1 cellular context compared by ENCODE assay signal in genomic region chr19:38970664-38971532, GRCh38.
A peak's percentile ranks its signal among the peaks of the same experiment; 100 is the strongest.
TF ChIP-seq lines count a peak whose summit lies in the region.

No MANE protein-coding gene starts in this region.

TF ChIP-seq in HEK293, 187 proteins besides CTCF, POLR2A, EP300 and RAD21 (continued from another document and continues in another):
- TF ChIP-seq REST (tag by site-specific recombination; IDR thresholded peaks at IDR 0.05) (no peak), PRDM1 (tag by site-specific recombination; IDR thresholded peaks at IDR 0.05) (no peak), ATF2 (tag by site-specific recombination; IDR thresholded peaks at IDR 0.05; ENCODE audit: low read depth) (no peak), KLF7 (tag by site-specific recombination; IDR thresholded peaks at IDR 0.05; ENCODE audit: borderline replicate concordance) (no peak), ZNF707 (tag by site-specific recombination; IDR thresholded peaks at IDR 0.05) (no peak), ZBTB44 (tag by site-specific recombination; IDR thresholded peaks at IDR 0.05) (peak; percentile 72), ZNF776 (tag by site-specific recombination; IDR thresholded peaks at IDR 0.05; ENCODE audit: borderline replicate concordance) (no peak), TSHZ1 (tag by site-specific recombination; IDR thresholded peaks at IDR 0.05; ENCODE audit: borderline replicate concordance) (0 out of 2 replicates have a peak, but pooled peaks have one; percentile 6), ZNF362 (tag by site-specific recombination; IDR thresholded peaks at IDR 0.05) (peak; percentile 69; the same call in 1 of the 2 replicates), ZNF426 (tag by site-specific recombination; IDR thresholded peaks at IDR 0.05) (no peak), ZNF843 (tag by site-specific recombination; IDR thresholded peaks at IDR 0.05) (no peak), ZNF121 (tag by site-specific recombination; IDR thresholded peaks at IDR 0.05) (no peak), ZNF777 (tag by site-specific recombination; IDR thresholded peaks at IDR 0.05; ENCODE audit: borderline replicate concordance) (no peak), HOXC10 (CRISPR knock-in tag; IDR thresholded peaks at IDR 0.05) (no peak), BCL11A (tag by site-specific recombination; IDR thresholded peaks at IDR 0.05; ENCODE audit: low read depth) (peak; percentile 66), ZNF549 (tag by site-specific recombination; IDR thresholded peaks at IDR 0.05) (no peak), ZNF449 (tag by site-specific recombination; IDR thresholded peaks at IDR 0.05) (peak; percentile 83; the same call in 1 of the 2 replicates), ZNF585B (tag by site-specific recombination; IDR thresholded peaks at IDR 0.05) (no peak), ZNF600 (tag by site-specific recombination; IDR thresholded peaks at IDR 0.05) (peak; percentile 69), ZNF580 (tag by site-specific recombination; IDR thresholded peaks at IDR 0.05) (peak; percentile 43; the same call in 1 of the 2 replicates), SP3 (tag by site-specific recombination; IDR thresholded peaks at IDR 0.05) (0 out of 2 replicates have a peak, but pooled peaks have one; percentile 13), ZNF658 (tag by site-specific recombination; IDR thresholded peaks at IDR 0.05) (no peak), PRDM4 (tag by site-specific recombination; IDR thresholded peaks at IDR 0.05) (no peak), ZNF664 (tag by site-specific recombination; IDR thresholded peaks at IDR 0.05) (no peak), SCRT1 (tag by site-specific recombination; IDR thresholded peaks at IDR 0.05; ENCODE audit: borderline replicate concordance) (no peak), ZBTB17 (tag by site-specific recombination; IDR thresholded peaks at IDR 0.05) (peak; percentile 85), ZNF621 (tag by site-specific recombination; IDR thresholded peaks at IDR 0.05) (no peak), ZNF530 (tag by site-specific recombination; IDR thresholded peaks at IDR 0.05; ENCODE audit: low read depth) (no peak), ZNF274 (IDR thresholded peaks at IDR 0.05; ENCODE audit: low read length) (no peak), ZNF274 (tag by site-specific recombination; IDR thresholded peaks at IDR 0.05; ENCODE audit: borderline replicate concordance) (no peak), PRDM10 (tag by site-specific recombination; IDR thresholded peaks at IDR 0.05) (peak; percentile 93), ZNF140 (tag by site-specific recombination; IDR thresholded peaks at IDR 0.05) (no peak), HOXD13 (CRISPR knock-in tag; IDR thresholded peaks at IDR 0.05; ENCODE audit: borderline replicate concordance) (no peak), SP7 (tag by site-specific recombination; IDR thresholded peaks at IDR 0.05) (peak; percentile 55; the same call in 1 of the 2 replicates), ZNF768 (tag by site-specific recombination; IDR thresholded peaks at IDR 0.05) (no peak), FEZF1 (tag by site-specific recombination; IDR thresholded peaks at IDR 0.05) (peak; percentile 67), ZFHX2 (tag by site-specific recombination; conservative IDR thresholded peaks at IDR 0.05) (no peak)
